ENCODE assay signal across 10 cellular contexts in genomic region chr5:110899566-110900412, GRCh38.
DNase-seq lines count a peak whose midpoint lies in the region; ATAC-seq and TF ChIP-seq lines count a peak whose summit lies in the region.
"Had no signal": no experiment of that assay in that cellular context is flagged by ENCODE, and none has a peak within 500 bp of the region (broad histone marks: within the 10 kb centered on the region; RNA-seq: fewer than 3 reads in every experiment).

No MANE protein-coding gene starts in this region.

- H3K4me3 ChIP-seq in mammary epithelial cell (replicated peaks in 1 of 3; ENCODE audit: insufficient read depth in 1 of 3, low read depth in 2 of 3, low read length in 3 of 3) (no peak overlapping the region), neuronal stem cell (ENCODE audit: low read length in 2 of 2) (no peak overlapping the region)

- H3K4me1 ChIP-seq in mammary epithelial cell (ENCODE audit: insufficient read depth, low read length) (peaks cover 19% of the 10 kb centered on the region), neuronal stem cell (ENCODE audit: control insufficient read depth in 2 of 2, insufficient read depth in 1 of 2, low read depth in 1 of 2, low read length in 2 of 2) (no peaks in the 10 kb centered on the region)

- H3K9ac ChIP-seq in mammary epithelial cell (ENCODE audit: insufficient read depth, low read length) (no peak overlapping the region), neuronal stem cell (ENCODE audit: low read depth, low read length, poor library complexity) (no peak overlapping the region)

- no TSS peak for BruUV-seq in mammary epithelial cell (replicated peaks; lab: Mats Ljungman, UMichigan)

- H3K36me3 ChIP-seq in mammary epithelial cell (ENCODE audit: insufficient read depth, low read length) = no peaks in the 10 kb centered on the region
- H3K36me3 ChIP-seq in neuronal stem cell (replicated peaks in 1 of 2; ENCODE audit: control insufficient read depth in 2 of 2, insufficient read depth in 2 of 2, low read length in 2 of 2) = no peaks in the 10 kb centered on the region

- H3K79me2 ChIP-seq in mammary epithelial cell (ENCODE audit: insufficient read depth, low read length) = no peaks in the 10 kb centered on the region

- H2BK15ac ChIP-seq in neuronal stem cell (ENCODE audit: low read length) = no peak overlapping the region

- DNase-seq in mammary epithelial cell (peak; percentile 65), neuronal stem cell (ENCODE audit: low spot score) (no peak), Right ventricle myocardium inferior (ENCODE audit: missing footprints) (no peak), DMS53 (lab: John Stamatoyannopoulos, UW) (no peak)
- DNase-seq in activated naive CD4-positive, alpha-beta T cell treated with anti-CD3 and anti-CD28 coated beads, Interleukin-2, amount 50 U/mL, for 16 hours = no peak
- DNase-seq: amniotic stem cell, Caco-2 had no signal

- no peak overlapping the region for H2BK12ac ChIP-seq in neuronal stem cell (ENCODE audit: low read length)

- no peak overlapping the region for H3K4ac ChIP-seq in neuronal stem cell (ENCODE audit: low read length)

- H3K9me3 ChIP-seq in mammary epithelial cell (replicated peaks; ENCODE audit: insufficient read depth, low read length) (no peaks in the 10 kb centered on the region), neuronal stem cell (replicated peaks in 1 of 2; ENCODE audit: control insufficient read depth in 2 of 2, insufficient read depth in 1 of 2, low read depth in 1 of 2, low read length in 2 of 2) (no peaks in the 10 kb centered on the region)
- H3K9me3 ChIP-seq: Caco-2 had no signal

- no peak overlapping the region for H3K23ac ChIP-seq in neuronal stem cell (ENCODE audit: low read depth, low read length, poor library complexity)

- H3K18ac ChIP-seq in neuronal stem cell (ENCODE audit: low read length) = no peak overlapping the region

- H3K14ac ChIP-seq in neuronal stem cell (ENCODE audit: low read length) = no peak overlapping the region

- no peak overlapping the region for H4K8ac ChIP-seq in neuronal stem cell (ENCODE audit: low read depth, low read length)

- intact Hi-C loops in mammary epithelial cell (cut with micrococcal nuclease) = loop anchor here (2.0 to 5.0 kb wide), 2 partner anchors 173 to 193 kb away; partner anchors contain the start of genes TSLP and WDR36
- intact Hi-C loops in Right ventricle myocardium inferior (cut with DNase I) = no loop called here

- H2BK120ac ChIP-seq in neuronal stem cell (ENCODE audit: low read depth, low read length) = no peak overlapping the region

- TF ChIP-seq CTCF in mammary epithelial cell (conservative IDR thresholded peaks at IDR 0.05 in 1 of 2, IDR thresholded peaks at IDR 0.05 in 1 of 2; ENCODE audit: extremely low read depth in 1 of 2, insufficient read depth in 1 of 2, low read depth in 1 of 2, low read length in 2 of 2) = no peak

- H3K27me3 ChIP-seq in mammary epithelial cell (ENCODE audit: insufficient read depth, low read length) = no peaks in the 10 kb centered on the region
- H3K27me3 ChIP-seq in neuronal stem cell (ENCODE audit: control insufficient read depth in 3 of 3, insufficient read depth in 3 of 3, low read depth in 1 of 3, low read length in 3 of 3) = no peaks in the 10 kb centered on the region

- H3K79me1 ChIP-seq in neuronal stem cell (ENCODE audit: low read depth, low read length) = no peaks in the 10 kb centered on the region

- no peaks in the 10 kb centered on the region for H4K20me1 ChIP-seq in mammary epithelial cell (ENCODE audit: insufficient read depth, low read length)

- CTCF ChIA-PET in mammary epithelial cell (lab: Charles Lee; ENCODE audit: low non-redundant PET) = no interaction called here

- dilution Hi-C loops in mammary epithelial cell (cut with HindIII; ENCODE audit: low sequenced_read_pairs) = no loop called here

- H2AK5ac ChIP-seq in neuronal stem cell (ENCODE audit: low read depth, low read length) = no peak overlapping the region

- H3K27ac ChIP-seq in mammary epithelial cell (ENCODE audit: insufficient read depth, low read depth, low read length) (peak overlapping the region; percentile 40), neuronal stem cell (replicated peaks; ENCODE audit: low read length) (no peak overlapping the region)

- no peak overlapping the region for H4K91ac ChIP-seq in neuronal stem cell (ENCODE audit: low read depth, low read length, poor library complexity)

- peak overlapping the region; percentile 44 for H3K4me2 ChIP-seq in mammary epithelial cell (ENCODE audit: insufficient read depth, low read depth, low read length)
- no peak overlapping the region for H3K4me2 ChIP-seq in neuronal stem cell (ENCODE audit: insufficient read depth, low read length, poor library complexity, severe bottlenecking)

- in situ Hi-C loops in mammary epithelial cell (cut with MboI; ENCODE audit: low sequenced_read_pairs in 2 of 2) = no loop called here

- WGBS in mammary epithelial cell (ENCODE audit: low coverage, missing lambda C conversion rate) = 69% methylated on average over 4 of the region's 4 CpGs
- WGBS in neuronal stem cell (ENCODE audit: extremely low coverage in 2 of 2, insufficient read length in 2 of 2, insufficient replicate concordance in 1 of 2), 2 donors = no CpG with 5 or more reads among the region's 4 CpGs

- ATAC-seq in GM18498 (IDR thresholded peaks at IDR 0.05; ENCODE audit: unreplicated experiment) (peak; percentile 90), GM21576 (IDR thresholded peaks at IDR 0.05; ENCODE audit: unreplicated experiment) (peak; percentile 82), HG03342 (IDR thresholded peaks at IDR 0.05; ENCODE audit: unreplicated experiment) (peak; percentile 90), Right ventricle myocardium inferior (no peak)

- no peak overlapping the region for H2AFZ ChIP-seq in mammary epithelial cell (ENCODE audit: low read depth, low read length)
- H2AFZ ChIP-seq in neuronal stem cell (ENCODE audit: low read length) = no peak overlapping the region

- H2BK5ac ChIP-seq in neuronal stem cell (ENCODE audit: low read length) = no peak overlapping the region
